22 cellular contexts compared by ENCODE assay signal in genomic region chr17:81335388-81336157, GRCh38. TPM values are rescaled to one million over a fixed set of nuclear protein-coding genes. Genes with fewer than 3 reads are reported as not detected.
DNase-seq lines count a peak whose midpoint lies in the region; ATAC-seq, FAIRE-seq and TF ChIP-seq lines count a peak whose summit lies in the region.
"Had no signal": no experiment of that assay in that cellular context is flagged by ENCODE, and none has a peak within 500 bp of the region (broad histone marks: within the 10 kb centered on the region; RNA-seq: fewer than 3 reads in every experiment).

No MANE protein-coding gene starts in this region.

- peaks cover 13% of the 10 kb centered on the region for H3K79me2 ChIP-seq in PC-3 (ENCODE audit: low read length)

- no peaks in the 10 kb centered on the region for H3K9me2 ChIP-seq in PC-3 (replicated peaks; ENCODE audit: low read length)

- CTCF ChIA-PET in PC-3 (lab: Charles Lee) = interaction anchor here (1.0 kb wide), 1 partner anchor 81 kb away, joined by 3 read pairs; no protein-coding TSS in a partner anchor

- BruUV-seq in PC-3 (replicated peaks; lab: Mats Ljungman, UMichigan) = TSS peak; percentile 43

- H3K4me2 ChIP-seq in PC-3 (ENCODE audit: low read length) = 0 out of 2 replicates have a peak overlapping the region, but pooled peaks have one; percentile 35

- H3K4me3 ChIP-seq in PC-3 (ENCODE audit: low read length) (no peak overlapping the region), endodermal cell (ENCODE audit: low read length) (no peak overlapping the region), small intestine (ENCODE audit: low read depth in 1 of 2, low read length in 2 of 2) (no peak overlapping the region), uterus (no peak overlapping the region)
- H3K4me3 ChIP-seq: coronary artery, GM12878, HAP-1 had no signal

- no peaks in the 10 kb centered on the region for H3K36me3 Mint-ChIP-seq in endodermal cell (ENCODE audit: low read depth)
- H3K36me3 Mint-ChIP-seq: activated naive CD8-positive, alpha-beta T cell treated with anti-CD3 and anti-CD28 coated beads for 36 hours; brain; T-cell had no signal

- H3K27me3 Mint-ChIP-seq in endodermal cell (ENCODE audit: insufficient read depth) = peaks cover 10% of the 10 kb centered on the region
- H3K27me3 Mint-ChIP-seq: brain had no signal

- H2AFZ ChIP-seq in PC-3 (ENCODE audit: low read length) = no peak overlapping the region

- H3K27ac Mint-ChIP-seq in endodermal cell = no peak overlapping the region
- H3K27ac Mint-ChIP-seq: activated naive CD8-positive, alpha-beta T cell treated with anti-CD3 and anti-CD28 coated beads for 36 hours; brain; T-cell had no signal

- H4K20me1 ChIP-seq in PC-3 (ENCODE audit: low read length) = no peaks in the 10 kb centered on the region

- TF ChIP-seq POLR2A in uterus (IDR thresholded peaks at IDR 0.05) = no peak
- TF ChIP-seq POLR2A in erythroblast (IDR thresholded peaks at IDR 0.05; ENCODE audit: low read length) = no peak

- DNase-seq in DMS153 (lab: John Stamatoyannopoulos, UW) (peak; percentile 35), DMS153 treated with DMSO at 0.1 percent for 48 hours (lab: John Stamatoyannopoulos, UW; ENCODE audit: unreplicated experiment) (no peak), PC-3 (peak; percentile 55), endodermal cell (peak; percentile 60), small intestine (peak; percentile 74), amygdala (lab: John Stamatoyannopoulos, UW) (no peak), uterus (no peak), erythroblast (lab: John Stamatoyannopoulos, UW) (no peak)
- DNase-seq: 8988T; activated CD4-positive, alpha-beta T cell treated with anti-CD3 and anti-CD28 coated beads for 48 hours; activated naive CD8-positive, alpha-beta T cell treated with anti-CD3 and anti-CD28 coated beads for 36 hours; NCI-H1105; NCI-H69; SIG-M5; T-cell had no signal

- no peaks in the 10 kb centered on the region for H3F3A ChIP-seq in PC-3 (ENCODE audit: low read length, unreplicated experiment)

- ATAC-seq in PC-3 = peak; percentile 60
- ATAC-seq: GM12878, T-cell had no signal

- FAIRE-seq in small intestine (lab: Jason Lieb, UNC) = no peak
- FAIRE-seq: endometrium, GM12878, urothelium cell line had no signal

- 89 to 100% methylated on average over 2 to 12 of the region's 12 CpGs for WGBS in endodermal cell (ENCODE audit: insufficient coverage in 1 of 2, insufficient read length in 1 of 2), 2 experiments
- WGBS in small intestine, 3 donors = 24 to 72% (median 49%) methylated on average over 11 to 12 of the region's 12 CpGs

- POLR2A ChIA-PET in PC-3 (lab: Charles Lee; ENCODE audit: unreplicated experiment) = interaction anchor here (0.5 kb wide), 1 partner anchor 48 kb away, joined by 4 read pairs; no protein-coding TSS in a partner anchor

- H3K9me3 Mint-ChIP-seq in endodermal cell = no peaks in the 10 kb centered on the region
- H3K9me3 Mint-ChIP-seq: activated naive CD8-positive, alpha-beta T cell treated with anti-CD3 and anti-CD28 coated beads for 36 hours; brain; T-cell had no signal

- peaks cover 26% of the 10 kb centered on the region for H3K4me1 Mint-ChIP-seq in endodermal cell
- H3K4me1 Mint-ChIP-seq: activated naive CD8-positive, alpha-beta T cell treated with anti-CD3 and anti-CD28 coated beads for 36 hours; T-cell had no signal

- H3K4me1 ChIP-seq in PC-3 (ENCODE audit: insufficient read depth, low read length) (peaks cover 33% of the 10 kb centered on the region), endodermal cell (ENCODE audit: control insufficient read depth, insufficient read depth, low read length) (peaks cover 21% of the 10 kb centered on the region), small intestine (ENCODE audit: control insufficient read depth in 2 of 2, insufficient read depth in 1 of 2, low read depth in 1 of 2, low read length in 1 of 2) (peaks cover 9 to 10% of the 10 kb centered on the region in 2 donors), uterus (peaks cover 0 to 11% of the 10 kb centered on the region in 2 donors)

- H3K27ac ChIP-seq in PC-3 (ENCODE audit: low read length) (no peak overlapping the region), endodermal cell (ENCODE audit: low read depth, low read length) (no peak overlapping the region), small intestine (ENCODE audit: low read depth in 1 of 2, low read length in 1 of 2) (no peak overlapping the region), uterus (no peak overlapping the region)
- H3K27ac ChIP-seq: coronary artery, neutrophil had no signal

- no peak for TF ChIP-seq CTCF in PC-3 (conservative IDR thresholded peaks at IDR 0.05; ENCODE audit: low read depth, low read length)
- TF ChIP-seq CTCF in endodermal cell (conservative IDR thresholded peaks at IDR 0.05) = no peak
- no peak for TF ChIP-seq CTCF in uterus (IDR thresholded peaks at IDR 0.05)

- H3K4me3 Mint-ChIP-seq in endodermal cell = no peak overlapping the region
- H3K4me3 Mint-ChIP-seq: activated naive CD8-positive, alpha-beta T cell treated with anti-CD3 and anti-CD28 coated beads for 36 hours; brain; T-cell had no signal

- H3K36me3 ChIP-seq in PC-3 (ENCODE audit: low read depth, low read length) (no peaks in the 10 kb centered on the region), endodermal cell (ENCODE audit: control insufficient read depth, insufficient read depth, low read length) (no peaks in the 10 kb centered on the region), small intestine (ENCODE audit: control insufficient read depth in 2 of 2, insufficient read depth in 2 of 2, low read length in 2 of 2) (no peaks in the 10 kb centered on the region), uterus (no peaks in the 10 kb centered on the region)
- H3K36me3 ChIP-seq: HAP-1, neutrophil had no signal

- H3K9me3 ChIP-seq in PC-3 (ENCODE audit: low read length) (no peaks in the 10 kb centered on the region), endodermal cell (ENCODE audit: control insufficient read depth, low read length) (no peaks in the 10 kb centered on the region), small intestine (ENCODE audit: control insufficient read depth, low read depth) (no peaks in the 10 kb centered on the region), uterus (no peaks in the 10 kb centered on the region)
- H3K9me3 ChIP-seq: HAP-1, neutrophil had no signal

- H3K9ac ChIP-seq in PC-3 (ENCODE audit: low read length) (no peak overlapping the region), endodermal cell (ENCODE audit: extremely low read depth, low read length, poor library complexity, severe bottlenecking) (no peak overlapping the region)

- intact Hi-C loops in PC-3 (cut with micrococcal nuclease) = loop anchor here (5.0 kb wide), 1 partner anchor 38 kb away; the partner anchor contains the start of gene SLC38A10
- intact Hi-C loops in uterus (cut with DNase I; ENCODE audit: low total_unique reads) = no loop called here

- H3K27me3 ChIP-seq in PC-3 (ENCODE audit: low read length) (no peaks in the 10 kb centered on the region), endodermal cell (ENCODE audit: control insufficient read depth, insufficient read depth, low read length, poor library complexity, severe bottlenecking) (no peaks in the 10 kb centered on the region), small intestine (ENCODE audit: control insufficient read depth in 2 of 2, insufficient read depth in 2 of 2, low read length in 2 of 2) (no peaks in the 10 kb centered on the region), uterus (no peaks in the 10 kb centered on the region)

RNA-seq across cellular contexts. Expression of gene SLC38A10, which starts 40.5 kb away (rescaled TPM):
- total RNA-seq in PC-3 (2014; rRNA removed) (77.8 and 118 TPM in 2 replicates), endodermal cell (10 to 100 TPM; 60.2 to 90.3 TPM), uterus (10 to 100 TPM; 50.7 to 55.4 (median 53.3) TPM)
- 30.6 TPM for polyA plus RNA-seq in endodermal cell (2013, experiment 1 of 2)
- 33.5 TPM for polyA plus RNA-seq in endodermal cell (2013, experiment 2 of 2)
- 10 to 100 TPM; 48.4 to 79.9 (median 78.5) TPM for polyA plus RNA-seq in small intestine

RNA-seq across cellular contexts. Expression of gene BAHCC1, which starts 59.7 kb away (rescaled TPM):
- total RNA-seq in PC-3 (2014; rRNA removed) = 9.9 and 16.9 TPM in 2 replicates
- total RNA-seq in endodermal cell = 10 to 100 TPM; 63.9 to 78.1 TPM
- 40.3 TPM for polyA plus RNA-seq in endodermal cell (2013, experiment 1 of 2)
- 37.2 TPM for polyA plus RNA-seq in endodermal cell (2013, experiment 2 of 2)
- polyA plus RNA-seq in small intestine = 10 to 100 TPM in 1 of 3 donors, 1 to 10 TPM in 2; 2.2 to 13.4 (median 6.3) TPM
- total RNA-seq in uterus = 10 to 100 TPM in 2 of 4 donors, 1 to 10 TPM in 2; 1.5 to 34.1 (median 8.5) TPM

Comparison
In these comparisons a context has a peak if more than half of its experiments do, and no peak if none do; other contexts are left out.
1. DNase-seq: peak in DMS153 (single experiment), PC-3 (single experiment), endodermal cell (single experiment) and small intestine (single experiment); none in DMS153 treated with DMSO at 0.1 percent for 48 hours (single experiment), amygdala (0 of 56), uterus (0 of 2) and erythroblast (0 of 2).